8 cellular contexts compared by ENCODE assay signal in the genomic region with DNA sequence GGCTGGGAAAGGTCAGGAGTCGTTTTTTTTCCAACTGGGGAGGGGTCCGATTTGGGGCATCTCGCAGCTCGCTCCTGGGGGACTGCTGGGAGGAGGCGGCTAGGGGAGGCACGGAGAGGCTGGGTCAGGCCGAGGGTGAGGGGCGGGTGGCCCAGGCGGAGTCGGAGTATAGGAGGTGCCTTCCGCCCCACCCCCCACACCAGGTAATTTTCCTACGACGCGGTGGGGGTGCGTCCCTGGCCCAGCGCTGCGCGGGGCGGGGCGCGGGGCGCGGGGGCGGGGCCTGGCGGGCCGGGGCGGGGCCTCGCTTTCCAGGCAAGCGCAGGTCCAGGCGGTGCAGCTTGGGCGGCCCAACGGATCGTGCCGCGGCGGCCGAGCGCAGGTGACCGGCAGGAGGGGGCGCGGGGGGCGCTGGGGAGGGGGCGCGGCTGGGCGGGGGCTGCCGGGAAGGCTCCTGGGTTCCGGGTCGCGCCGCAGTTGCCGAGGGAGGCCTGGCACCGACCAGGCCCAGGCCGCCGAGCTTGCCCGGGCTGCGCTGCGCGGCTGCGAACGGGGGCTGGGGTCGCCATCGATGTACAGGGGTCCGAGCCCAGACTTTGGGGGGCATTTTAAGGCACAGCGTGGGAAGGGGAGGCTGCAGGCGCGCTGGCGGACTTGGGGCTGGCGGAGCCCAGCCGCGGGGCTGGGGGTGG. TPM values are rescaled to one million over a fixed set of nuclear protein-coding genes. Genes with fewer than 3 reads are reported as not detected.
DNase-seq lines count a peak whose midpoint lies in the region; ATAC-seq and TF ChIP-seq lines count a peak whose summit lies in the region.

A gene with protein sequence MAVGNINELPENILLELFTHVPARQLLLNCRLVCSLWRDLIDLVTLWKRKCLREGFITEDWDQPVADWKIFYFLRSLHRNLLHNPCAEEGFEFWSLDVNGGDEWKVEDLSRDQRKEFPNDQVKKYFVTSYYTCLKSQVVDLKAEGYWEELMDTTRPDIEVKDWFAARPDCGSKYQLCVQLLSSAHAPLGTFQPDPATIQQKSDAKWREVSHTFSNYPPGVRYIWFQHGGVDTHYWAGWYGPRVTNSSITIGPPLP (plus strand): TSS at position 307 of the 692 bp plus-strand sequence. CDS start 959 bp downstream, outside the sequence.

- peak within 1 kb of the TSS; percentile 39 to 67 for H3K27ac ChIP-seq in esophagus (ENCODE audit: low read depth in 2 of 2, low read length in 1 of 2)

- peak within 1 kb of the TSS; percentile 72 to 80 for H3K4me3 Mint-ChIP-seq in CD14-positive monocyte
- H3K4me3 Mint-ChIP-seq in naive B cell: peak within 1 kb of the TSS; percentile 72 to 92 (median 80)

- H3K9me3 Mint-ChIP-seq in CD14-positive monocyte: peaks cover 0 to 4% (median 0%) of the 10 kb centered on the region in 7 donors
- peaks cover 0 to 2% (median 0%) of the 10 kb centered on the region in 7 donors for H3K9me3 Mint-ChIP-seq in naive B cell

- H3K9me3 ChIP-seq in esophagus (ENCODE audit: control insufficient read depth in 2 of 2, insufficient read depth in 1 of 2, low read depth in 1 of 2, low read length in 1 of 2): no peaks in the 10 kb centered on the region

- H3K36me3 ChIP-seq in esophagus (ENCODE audit: control insufficient read depth in 2 of 2, insufficient read depth in 2 of 2, low read length in 1 of 2): peaks cover 0 to 9% of the 10 kb centered on the region in 2 donors

- H3K27me3 ChIP-seq in esophagus (ENCODE audit: control insufficient read depth in 1 of 2, insufficient read depth in 2 of 2, low read length in 2 of 2): no peaks in the 10 kb centered on the region

- TF ChIP-seq CTCF in CD14-positive monocyte (IDR thresholded peaks at IDR 0.05): no peak

- peaks cover 6 to 11% of the 10 kb centered on the region in 2 donors for H3K4me1 ChIP-seq in esophagus (ENCODE audit: control insufficient read depth in 2 of 2, insufficient read depth in 2 of 2, low read length in 1 of 2)

- H3K27ac Mint-ChIP-seq in CD14-positive monocyte: no peak within 1 kb of the TSS
- peak within 1 kb of the TSS in 3 of 6 donors; percentile 20 to 60 (median 21) for H3K27ac Mint-ChIP-seq in naive B cell

- intact Hi-C loops in CD14-positive monocyte (cut with micrococcal nuclease): loop anchor here in 1 of 2 donors (5.0 kb wide), 2 partner anchors 63 to 93 kb away; no protein-coding TSS in a partner anchor

- peak within 1 kb of the TSS; percentile 63 to 68 for H3K4me3 ChIP-seq in esophagus (ENCODE audit: low read depth in 1 of 2, low read length in 2 of 2)

- H3K4me1 Mint-ChIP-seq in CD14-positive monocyte: peaks cover 16% of the 10 kb centered on the region
- peaks cover 13 to 25% (median 24%) of the 10 kb centered on the region in 3 donors for H3K4me1 Mint-ChIP-seq in naive B cell

- 1% methylated on average over 42 to 70 of the region's 70 CpGs for WGBS in esophagus, 2 donors

- ATAC-seq in GM21381 (IDR thresholded peaks at IDR 0.05; ENCODE audit: unreplicated experiment) (peak; percentile 59), naive B cell (ENCODE audit: low read depth in 2 of 2) (peak; percentile 69 to 75)
- peak; percentile 72 for ATAC-seq in stimulated activated naive CD8-positive, alpha-beta T cell treated with anti-CD3 and anti-CD28 coated beads, Interleukin-15, Interleukin-2, amounts not matched to agents 100 U/mL and 50 U/mL, for 24 hours

- H3K27me3 Mint-ChIP-seq in CD14-positive monocyte (ENCODE audit: low read depth in 3 of 3) (peaks cover 38 to 60% (median 48%) of the 10 kb centered on the region in 3 donors), naive B cell (peaks cover 0 to 11% (median 0%) of the 10 kb centered on the region in 3 donors)

- DNase-seq in CD14-positive monocyte (ENCODE audit: low spot score) (no peak), NCI-H1930 (lab: John Stamatoyannopoulos, UW) (peak; percentile 36 to 47), activated T-cell treated with anti-CD3 and anti-CD28 coated beads for 4 hours (peak; percentile 67), naive B cell (peak; percentile 56), H4 (ENCODE audit: low spot score) (no peak)
- peak; percentile 76 for DNase-seq in stimulated activated naive CD8-positive, alpha-beta T cell treated with anti-CD3 and anti-CD28 coated beads, Interleukin-15, Interleukin-2, amounts not matched to agents 100 U/mL and 50 U/mL, for 24 hours

- H3K36me3 Mint-ChIP-seq in CD14-positive monocyte (peaks cover 8 to 18% of the 10 kb centered on the region in 2 donors), naive B cell (no peaks in the 10 kb centered on the region)

RNA-seq across cellular contexts. Expression of the gene that starts here (rescaled TPM):
- polyA plus RNA-seq in CD14-positive monocyte: 1 to 10 TPM; 1.5 to 2.0 TPM
- polyA plus RNA-seq in esophagus: 10 to 100 TPM in 1 of 2 donors, 1 to 10 TPM in 1; 9.0 to 16.2 TPM
- 10 to 100 TPM in 4 of 6 donors, 1 to 10 TPM in 2; 7.0 to 15.2 (median 11.2) TPM for polyA plus RNA-seq in naive B cell (ENCODE audit: low read depth in 6 of 6)
- 7.8 and 8.8 TPM in 2 replicates for total RNA-seq in H4 (2014; rRNA removed; shearing (Covaris generic))

Comparison
In these comparisons a context has a peak if more than half of its experiments do, and no peak if none do; other contexts are left out.
1. DNase-seq: peak in NCI-H1930 (2 of 2), activated T-cell treated with anti-CD3 and anti-CD28 coated beads for 4 hours (single experiment), naive B cell (single experiment) and stimulated activated naive CD8-positive, alpha-beta T cell treated with anti-CD3 and anti-CD28 coated beads, Interleukin-15, Interleukin-2, amounts not matched to agents 100 U/mL and 50 U/mL, for 24 hours (single experiment); none in CD14-positive monocyte (single experiment) and H4 (single experiment).
2. Peak in every context shown above with its lines, with median percentiles within 50 percentile points of each other: ATAC-seq.